ENCODE assay signal across 2 cellular contexts in the genomic region with DNA sequence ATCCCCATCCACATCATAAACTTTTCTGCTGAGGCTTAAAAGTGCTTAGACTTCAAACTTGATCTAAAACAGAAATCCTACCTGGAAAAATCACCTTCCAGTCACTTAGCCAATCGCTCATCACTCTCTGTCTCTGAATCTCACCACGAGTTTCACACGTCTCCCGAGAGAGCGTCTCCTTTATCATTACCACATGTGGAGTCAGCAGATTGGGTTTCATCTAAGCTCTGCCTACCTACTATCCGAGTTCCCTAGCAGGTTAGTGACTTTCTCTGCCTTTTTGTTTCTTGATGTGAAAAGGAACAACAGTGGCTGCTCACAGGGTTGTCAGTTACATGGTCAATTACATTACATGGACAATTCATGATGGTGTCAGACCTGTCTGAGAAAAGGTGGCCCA.
TF ChIP-seq lines count a peak whose summit lies in the region.

No MANE protein-coding gene starts in this region.

TF ChIP-seq in A549, 52 proteins besides CTCF, POLR2A, EP300 and RAD21 (continued from another document):
- TF ChIP-seq, protein P1, sequence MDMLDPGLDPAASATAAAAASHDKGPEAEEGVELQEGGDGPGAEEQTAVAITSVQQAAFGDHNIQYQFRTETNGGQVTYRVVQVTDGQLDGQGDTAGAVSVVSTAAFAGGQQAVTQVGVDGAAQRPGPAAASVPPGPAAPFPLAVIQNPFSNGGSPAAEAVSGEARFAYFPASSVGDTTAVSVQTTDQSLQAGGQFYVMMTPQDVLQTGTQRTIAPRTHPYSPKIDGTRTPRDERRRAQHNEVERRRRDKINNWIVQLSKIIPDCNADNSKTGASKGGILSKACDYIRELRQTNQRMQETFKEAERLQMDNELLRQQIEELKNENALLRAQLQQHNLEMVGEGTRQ (IDR thresholded peaks at IDR 0.05), result no peak
- TF ChIP-seq SREBF2 (IDR thresholded peaks at IDR 0.05) (no peak), EHF (CRISPR knock-in tag; IDR thresholded peaks at IDR 0.05) (no peak), ESRRA (IDR thresholded peaks at IDR 0.05; ENCODE audit: borderline replicate concordance, low read length) (no peak), ZSCAN20 (CRISPR knock-in tag; IDR thresholded peaks at IDR 0.05) (no peak), HOXB13 (CRISPR knock-in tag; IDR thresholded peaks at IDR 0.05; ENCODE audit: low read depth) (no peak), HDAC2 (IDR thresholded peaks at IDR 0.05) (no peak), FOXS1 (CRISPR knock-in tag; IDR thresholded peaks at IDR 0.05) (no peak), KDM1A (IDR thresholded peaks at IDR 0.05; ENCODE audit: low read depth) (no peak)
- TF ChIP-seq, protein P2, sequence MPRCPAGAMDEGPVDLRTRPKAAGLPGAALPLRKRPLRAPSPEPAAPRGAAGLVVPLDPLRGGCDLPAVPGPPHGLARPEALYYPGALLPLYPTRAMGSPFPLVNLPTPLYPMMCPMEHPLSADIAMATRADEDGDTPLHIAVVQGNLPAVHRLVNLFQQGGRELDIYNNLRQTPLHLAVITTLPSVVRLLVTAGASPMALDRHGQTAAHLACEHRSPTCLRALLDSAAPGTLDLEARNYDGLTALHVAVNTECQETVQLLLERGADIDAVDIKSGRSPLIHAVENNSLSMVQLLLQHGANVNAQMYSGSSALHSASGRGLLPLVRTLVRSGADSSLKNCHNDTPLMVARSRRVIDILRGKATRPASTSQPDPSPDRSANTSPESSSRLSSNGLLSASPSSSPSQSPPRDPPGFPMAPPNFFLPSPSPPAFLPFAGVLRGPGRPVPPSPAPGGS (IDR thresholded peaks at IDR 0.05), result no peak
- TF ChIP-seq, protein P3, sequence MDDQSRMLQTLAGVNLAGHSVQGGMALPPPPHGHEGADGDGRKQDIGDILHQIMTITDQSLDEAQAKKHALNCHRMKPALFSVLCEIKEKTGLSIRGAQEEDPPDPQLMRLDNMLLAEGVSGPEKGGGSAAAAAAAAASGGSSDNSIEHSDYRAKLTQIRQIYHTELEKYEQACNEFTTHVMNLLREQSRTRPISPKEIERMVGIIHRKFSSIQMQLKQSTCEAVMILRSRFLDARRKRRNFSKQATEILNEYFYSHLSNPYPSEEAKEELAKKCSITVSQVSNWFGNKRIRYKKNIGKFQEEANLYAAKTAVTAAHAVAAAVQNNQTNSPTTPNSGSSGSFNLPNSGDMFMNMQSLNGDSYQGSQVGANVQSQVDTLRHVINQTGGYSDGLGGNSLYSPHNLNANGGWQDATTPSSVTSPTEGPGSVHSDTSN (IDR thresholded peaks at IDR 0.05), result no peak

TF ChIP-seq in IMR-90, 13 proteins besides CTCF, POLR2A, EP300 and RAD21 (continued from another document):
- TF ChIP-seq RFX5 (IDR thresholded peaks at IDR 0.05; ENCODE audit: low read depth, low read length), result no peak
- TF ChIP-seq, protein P1 (IDR thresholded peaks at IDR 0.05; ENCODE audit: low read depth, low read length), result no peak
